27 cellular contexts compared by ENCODE assay signal in the genomic region with DNA sequence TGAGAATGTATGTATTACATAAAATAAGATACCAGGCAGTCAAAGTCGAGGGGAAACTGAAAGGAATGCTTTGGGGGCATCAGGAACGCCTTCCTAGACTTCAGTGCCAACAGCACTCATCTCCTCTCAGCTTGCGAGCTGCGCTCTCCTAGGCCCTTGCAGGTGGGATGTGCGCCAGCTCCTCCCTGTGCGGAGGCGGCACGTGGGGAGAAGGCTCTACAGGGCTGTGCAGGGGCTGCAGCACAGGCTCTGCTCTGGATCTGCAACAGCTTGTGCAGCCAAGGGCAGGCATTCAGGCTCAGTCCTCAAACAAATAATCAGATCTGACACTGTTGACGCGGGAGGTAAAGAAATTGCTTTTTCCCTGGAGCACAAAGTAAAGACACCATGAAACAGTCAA.
DNase-seq lines count a peak whose midpoint lies in the region; ATAC-seq and TF ChIP-seq lines count a peak whose summit lies in the region.
"Had no signal": no experiment of that assay in that cellular context is flagged by ENCODE, and none has a peak within 500 bp of the region (broad histone marks: within the 10 kb centered on the region; RNA-seq: fewer than 3 reads in every experiment).

No MANE protein-coding gene starts in this region.

- no peak for TF ChIP-seq POLR2A in thyroid gland (IDR thresholded peaks at IDR 0.05)

- intact Hi-C loops in Right ventricle myocardium inferior (cut with DNase I): no loop called here
- intact Hi-C loops in cardiac septum (cut with DNase I): no loop called here
- intact Hi-C loops in right cardiac atrium (cut with DNase I): no loop called here
- intact Hi-C loops in thyroid gland (cut with DNase I): no loop called here

- H3K4me1 ChIP-seq in right cardiac atrium (ENCODE audit: control insufficient read depth, insufficient read depth, low read length) (peaks cover 2% of the 10 kb centered on the region), thyroid gland (no peaks in the 10 kb centered on the region)
- H3K4me1 ChIP-seq: adrenal gland, gastrocnemius medialis had no signal

- H3K27ac ChIP-seq in right cardiac atrium (ENCODE audit: low read length) (no peak overlapping the region), thyroid gland (no peak overlapping the region)
- H3K27ac ChIP-seq: adrenal gland, gastrocnemius medialis, hepatocyte had no signal

- H3K9me3 ChIP-seq in right cardiac atrium (ENCODE audit: control insufficient read depth, low read length) (no peaks in the 10 kb centered on the region), thyroid gland (no peaks in the 10 kb centered on the region)
- H3K9me3 ChIP-seq: adrenal gland, gastrocnemius medialis had no signal

- H3K27me3 ChIP-seq in right cardiac atrium (ENCODE audit: control insufficient read depth, insufficient read depth): no peaks in the 10 kb centered on the region
- H3K27me3 ChIP-seq in thyroid gland: no peaks in the 10 kb centered on the region
- H3K27me3 ChIP-seq: adrenal gland, dorsolateral prefrontal cortex, gastrocnemius medialis, hepatocyte had no signal

- H3K36me3 ChIP-seq in thyroid gland: no peaks in the 10 kb centered on the region
- H3K36me3 ChIP-seq: adrenal gland, gastrocnemius medialis had no signal

- TF ChIP-seq CTCF in thyroid gland (IDR thresholded peaks at IDR 0.05): no peak
- TF ChIP-seq CTCF in omental fat pad (IDR thresholded peaks at IDR 0.05): no peak

- peak; percentile 82 for ATAC-seq in Right ventricle myocardium inferior
- peak; percentile 63 to 75 for ATAC-seq in right cardiac atrium
- no peak for ATAC-seq in left lobe of liver
- ATAC-seq in omental fat pad (ENCODE audit: low FRiP score): no peak
- ATAC-seq: activated T-cell treated with anti-CD3 and anti-CD28 coated beads, Interleukin-2, amount 50 U/mL, for 72 hours; gastrocnemius medialis; HCT116; T-helper 17 cell had no signal

- WGBS in right cardiac atrium: 45% methylated on average over 10 of the region's 10 CpGs
- 37 to 39% methylated on average over 10 of the region's 10 CpGs for WGBS in thyroid gland, 2 donors

- H3K4me3 ChIP-seq in right cardiac atrium (ENCODE audit: low read length) (no peak overlapping the region), thyroid gland (replicated peaks in 1 of 3) (no peak overlapping the region)
- H3K4me3 ChIP-seq: adrenal gland, dorsolateral prefrontal cortex, gastrocnemius medialis, hepatocyte had no signal

- no peak for DNase-seq in Right ventricle myocardium inferior (ENCODE audit: missing footprints)
- no peak for DNase-seq in cardiac septum (ENCODE audit: low spot score)
- peak; percentile 33 for DNase-seq in cerebellum (ENCODE audit: low spot score)
- peak in 2 of 3 donors; percentile 74 to 81 for DNase-seq in right cardiac atrium
- DNase-seq in thyroid gland: peak; percentile 37 to 43
- DNase-seq in NCI-H187 (lab: John Stamatoyannopoulos, UW): no peak
- DNase-seq in left lobe of liver (ENCODE audit: low spot score): no peak
- DNase-seq in omental fat pad (ENCODE audit: low spot score): no peak
- DNase-seq: activated CD4-positive, alpha-beta T cell treated with anti-CD3 and anti-CD28 coated beads, Interleukin-2, amount 50 U/mL, for 4 hours; activated naive CD4-positive, alpha-beta T cell treated with anti-CD3 and anti-CD28 coated beads, Interleukin-2, amount 10 ng/mL, durations not matched to agents 7 days and 5 days; activated T-cell treated with anti-CD3 and anti-CD28 coated beads, Interleukin-2, amount 50 U/mL, for 72 hours; adrenal gland; COR-L47; gastrocnemius medialis; GDM1; Karpas-422; kidney glomerular epithelial cell; NCI-H1436; NCI-H2171 treated with DMSO at 0.1 percent for 48 hours; NCI-H526; SHP77; stimulated activated CD4-positive, alpha-beta T cell treated with anti-CD3 and anti-CD28 coated beads, Interleukin-4, amount 100 ng/mL, for 1 hour; T-helper 17 cell; trophoblast cell had no signal

Comparison
In these comparisons a context has a peak if more than half of its experiments do, and no peak if none do; other contexts are left out.
1. DNase-seq: peak in cerebellum (single experiment), right cardiac atrium (2 of 3) and thyroid gland (2 of 2); none in Right ventricle myocardium inferior (single experiment), cardiac septum (single experiment), NCI-H187 (0 of 2), left lobe of liver (single experiment) and omental fat pad (single experiment).
2. ATAC-seq: peak in Right ventricle myocardium inferior (single experiment) and right cardiac atrium (2 of 2); none in left lobe of liver (single experiment) and omental fat pad (single experiment).